ENCODE assay signal across 15 cellular contexts in genomic region chr16:85527042-85527766, GRCh38.
"Had no signal": no experiment of that assay in that cellular context is flagged by ENCODE, and none has a peak within 500 bp of the region (broad histone marks: within the 10 kb centered on the region; RNA-seq: fewer than 3 reads in every experiment).

No MANE protein-coding gene starts in this region.

- H3K4me3 ChIP-seq: ovary, stomach, thoracic aorta had no signal

- ATAC-seq: activated T-helper 17 cell treated with anti-CD3 and anti-CD28 coated beads, Interleukin-2, amount 50 U/mL, for 72 hours; natural killer cell; T-helper 17 cell had no signal

- FAIRE-seq: TTC549 had no signal

- H3K27ac Mint-ChIP-seq: activated naive CD4-positive, alpha-beta T cell treated with anti-CD3 and anti-CD28 coated beads for 36 hours; activated T-helper 17 cell treated with anti-CD3 and anti-CD28 coated beads, Interleukin-2, amount 50 U/mL, for 72 hours; natural killer cell; T-helper 17 cell had no signal

- H3K36me3 Mint-ChIP-seq: natural killer cell had no signal

- H3K27me3 Mint-ChIP-seq: activated T-helper 17 cell treated with anti-CD3 and anti-CD28 coated beads, Interleukin-2, amount 50 U/mL, for 72 hours; central memory CD8-positive, alpha-beta T cell had no signal

- H3K4me1 Mint-ChIP-seq: central memory CD8-positive, alpha-beta T cell had no signal

- H3K36me3 ChIP-seq: ovary, stomach, thoracic aorta had no signal

- H3K4me3 Mint-ChIP-seq: activated naive CD4-positive, alpha-beta T cell treated with anti-CD3 and anti-CD28 coated beads for 36 hours; activated T-helper 17 cell treated with anti-CD3 and anti-CD28 coated beads, Interleukin-2, amount 50 U/mL, for 72 hours; central memory CD8-positive, alpha-beta T cell; natural killer cell; T-helper 17 cell had no signal

- H3K27me3 ChIP-seq: ovary, stomach had no signal

- H3K9me3 Mint-ChIP-seq: activated naive CD4-positive, alpha-beta T cell treated with anti-CD3 and anti-CD28 coated beads for 36 hours; activated T-helper 17 cell treated with anti-CD3 and anti-CD28 coated beads, Interleukin-2, amount 50 U/mL, for 72 hours; central memory CD8-positive, alpha-beta T cell; natural killer cell had no signal

- H3K27ac ChIP-seq: ovary, stomach, thoracic aorta had no signal

- DNase-seq: activated CD4-positive, alpha-beta T cell treated with anti-CD3 and anti-CD28 coated beads, Interleukin-2, amount 50 U/mL, for 1 hour; activated naive CD4-positive, alpha-beta T cell treated with anti-CD3 and anti-CD28 coated beads for 36 hours; activated T-cell treated with anti-CD3 and anti-CD28 coated beads for 4 hours; effector memory CD4-positive, alpha-beta T cell; hypothalamus; mammary epithelial cell; natural killer cell; stimulated activated CD4-positive, alpha-beta T cell treated with anti-CD3 and anti-CD28 coated beads, Interleukin-4, amount 100 ng/mL, for 24 hours; stomach; T-helper 17 cell had no signal

- H3K9me3 ChIP-seq: ovary, stomach, thoracic aorta had no signal
